Comparison of ENCODE assay signal across 14 cellular contexts in the genomic region with DNA sequence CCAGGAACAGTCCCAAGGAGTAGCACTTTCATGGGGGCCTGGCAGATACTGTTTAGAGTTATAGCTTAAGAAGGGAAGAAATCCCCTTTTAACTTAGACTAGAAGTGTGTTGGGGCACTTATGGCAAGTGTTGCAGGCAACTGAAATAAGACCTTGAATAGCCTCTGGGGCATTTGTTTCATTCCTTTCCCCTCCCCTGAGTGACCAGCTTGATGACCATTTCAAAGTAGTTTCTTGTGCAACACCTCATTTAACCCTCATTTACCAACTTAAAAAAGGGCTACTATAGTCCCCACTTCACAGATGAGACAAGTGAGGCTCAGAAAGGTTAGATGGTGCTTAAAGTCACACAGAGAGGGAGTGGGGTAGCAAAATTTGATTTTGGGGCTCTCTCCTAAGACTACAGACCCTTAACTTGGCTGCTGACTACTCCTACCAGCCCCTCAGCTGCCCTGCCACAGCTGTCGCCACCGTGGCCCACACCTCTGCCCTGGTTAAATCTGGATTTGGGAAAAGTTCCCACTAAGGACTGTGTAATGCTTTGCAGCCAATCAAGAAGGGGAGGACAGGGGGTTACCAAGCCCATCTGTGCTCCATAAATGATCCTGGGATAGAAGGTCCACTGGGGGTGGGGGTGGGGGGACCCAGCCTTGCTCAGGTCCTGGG. TPM values are rescaled to one million over a fixed set of nuclear protein-coding genes. Genes with fewer than 3 reads are reported as not detected.
DNase-seq lines count a peak whose midpoint lies in the region; ATAC-seq and TF ChIP-seq lines count a peak whose summit lies in the region.
"Had no signal": no experiment of that assay in that cellular context is flagged by ENCODE, and none has a peak within 500 bp of the region (broad histone marks: within the 10 kb centered on the region; RNA-seq: fewer than 3 reads in every experiment).

No MANE protein-coding gene starts in this region.

- H3K36me3 ChIP-seq in PC-3 (ENCODE audit: low read depth, low read length) (0 out of 2 replicates have a peak, but pooled peaks cover 5% of the 10 kb centered on the region), breast epithelium (no peaks in the 10 kb centered on the region), suprapubic skin (peaks cover 35% of the 10 kb centered on the region)
- no peaks in the 10 kb centered on the region for H3K36me3 ChIP-seq in CD8-positive, alpha-beta memory T cell (ENCODE audit: insufficient read depth, low read length)

- H3K27ac Mint-ChIP-seq in CD8-positive, alpha-beta memory T cell: no peak overlapping the region
- H3K27ac Mint-ChIP-seq: activated naive CD4-positive, alpha-beta T cell treated with anti-CD3 and anti-CD28 coated beads, Interleukin-2, amount 50 U/mL, for 72 hours; WTC11 had no signal

- H3K4me3 ChIP-seq in PC-3 (ENCODE audit: low read length): no peak overlapping the region
- peak overlapping the region in 1 of 3 donors; percentile 96 for H3K4me3 ChIP-seq in breast epithelium
- H3K4me3 ChIP-seq in suprapubic skin: no peak overlapping the region
- no peak overlapping the region for H3K4me3 ChIP-seq in CD8-positive, alpha-beta memory T cell (ENCODE audit: low read length)
- H3K4me3 ChIP-seq: heart left ventricle, skin epidermis had no signal

- H2AFZ ChIP-seq in PC-3 (ENCODE audit: low read length): no peak overlapping the region

- H3K4me3 Mint-ChIP-seq in CD8-positive, alpha-beta memory T cell: no peak overlapping the region
- H3K4me3 Mint-ChIP-seq: naive B cell, WTC11 had no signal

- H3K4me1 ChIP-seq in PC-3 (ENCODE audit: insufficient read depth, low read length) (peaks cover 74% of the 10 kb centered on the region), breast epithelium (peaks cover 30 to 44% of the 10 kb centered on the region in 2 donors), suprapubic skin (peaks cover 89% of the 10 kb centered on the region)
- H3K4me1 ChIP-seq in CD8-positive, alpha-beta memory T cell (ENCODE audit: insufficient read depth, low read length): no peaks in the 10 kb centered on the region

- H3F3A ChIP-seq in PC-3 (ENCODE audit: low read length, unreplicated experiment): no peaks in the 10 kb centered on the region

- no peaks in the 10 kb centered on the region for H3K9me3 Mint-ChIP-seq in CD8-positive, alpha-beta memory T cell
- H3K9me3 Mint-ChIP-seq: activated naive CD4-positive, alpha-beta T cell treated with anti-CD3 and anti-CD28 coated beads, Interleukin-2, amount 50 U/mL, for 72 hours; naive B cell; WTC11 had no signal

- H3K4me2 ChIP-seq in PC-3 (ENCODE audit: low read length): no peak overlapping the region

- TF ChIP-seq CTCF in PC-3 (conservative IDR thresholded peaks at IDR 0.05; ENCODE audit: low read depth, low read length) (no peak), breast epithelium (IDR thresholded peaks at IDR 0.05) (no peak), suprapubic skin (IDR thresholded peaks at IDR 0.05) (no peak)

- DNase-seq in PC-3: no peak
- DNase-seq in breast epithelium (ENCODE audit: low spot score in 2 of 2): no peak
- peak; percentile 68 for DNase-seq in myocyte (ENCODE audit: low read depth)
- no peak for DNase-seq in suprapubic skin (ENCODE audit: low spot score in 2 of 2)
- no peak for DNase-seq in CD8-positive, alpha-beta memory T cell
- DNase-seq: naive B cell, NCI-H1694 treated with DMSO at 0.1 percent for 48 hours, NCI-H510A had no signal

- POLR2A ChIA-PET in PC-3 (lab: Charles Lee; ENCODE audit: unreplicated experiment): no interaction called here
- POLR2A ChIA-PET in CD8-positive, alpha-beta memory T cell (lab: Charles Lee): no interaction called here

- ATAC-seq in PC-3 (no peak), HG03159 (IDR thresholded peaks at IDR 0.05; ENCODE audit: unreplicated experiment) (no peak), GM21367 (IDR thresholded peaks at IDR 0.05; ENCODE audit: unreplicated experiment) (no peak)
- ATAC-seq: WTC11 had no signal

- 100% methylated on average over 2 of the region's 2 CpGs for WGBS in suprapubic skin

- CTCF ChIA-PET in PC-3 (lab: Charles Lee): interaction anchor here (0.6 to 1.1 kb wide), 2 partner anchors 25 to 26 kb away, joined by 3 to 4 read pairs; no protein-coding TSS in a partner anchor
- CTCF ChIA-PET in CD8-positive, alpha-beta memory T cell (lab: Charles Lee): interaction anchor here (0.7 to 1.1 kb wide), 2 partner anchors 10 to 62 kb away, joined by 3 read pairs; no protein-coding TSS in a partner anchor

- no TSS peak for BruUV-seq in PC-3 (replicated peaks; lab: Mats Ljungman, UMichigan)

- H4K20me1 ChIP-seq in PC-3 (ENCODE audit: low read length): no peaks in the 10 kb centered on the region

- H3K36me3 Mint-ChIP-seq in CD8-positive, alpha-beta memory T cell: no peaks in the 10 kb centered on the region
- H3K36me3 Mint-ChIP-seq: activated naive CD4-positive, alpha-beta T cell treated with anti-CD3 and anti-CD28 coated beads, Interleukin-2, amount 50 U/mL, for 72 hours; naive B cell; WTC11 had no signal

- peaks cover 0 to 6% of the 10 kb centered on the region in 2 donors for H3K27me3 Mint-ChIP-seq in CD8-positive, alpha-beta memory T cell

- TF ChIP-seq POLR2A in breast epithelium (IDR thresholded peaks at IDR 0.05) (no peak), suprapubic skin (IDR thresholded peaks at IDR 0.05) (no peak)

- peak overlapping the region; percentile 84 for H3K27ac ChIP-seq in PC-3 (ENCODE audit: low read length)
- H3K27ac ChIP-seq in breast epithelium: peak overlapping the region; percentile 90 to 95
- H3K27ac ChIP-seq in suprapubic skin: peak overlapping the region; percentile 71
- H3K27ac ChIP-seq in CD8-positive, alpha-beta memory T cell (ENCODE audit: low read depth, low read length): no peak overlapping the region

- peaks cover 14% of the 10 kb centered on the region for H3K79me2 ChIP-seq in PC-3 (ENCODE audit: low read length)

- intact Hi-C loops in PC-3 (cut with micrococcal nuclease): no loop called here
- intact Hi-C loops in breast epithelium (cut with DNase I; ENCODE audit: low total_unique reads): no loop called here

- peaks cover 0 to 7% (median 7%) of the 10 kb centered on the region in 3 donors for H3K4me1 Mint-ChIP-seq in CD8-positive, alpha-beta memory T cell

- H3K9me2 ChIP-seq in PC-3 (replicated peaks; ENCODE audit: low read length): no peaks in the 10 kb centered on the region

- H3K9me3 ChIP-seq in PC-3 (ENCODE audit: low read length) (no peaks in the 10 kb centered on the region), breast epithelium (no peaks in the 10 kb centered on the region), suprapubic skin (no peaks in the 10 kb centered on the region)
- no peaks in the 10 kb centered on the region for H3K9me3 ChIP-seq in CD8-positive, alpha-beta memory T cell (ENCODE audit: low read length)
- H3K9me3 ChIP-seq: heart left ventricle had no signal

- H3K27me3 ChIP-seq in PC-3 (ENCODE audit: low read length): no peaks in the 10 kb centered on the region
- H3K27me3 ChIP-seq in breast epithelium: no peaks in the 10 kb centered on the region
- no peaks in the 10 kb centered on the region for H3K27me3 ChIP-seq in suprapubic skin
- no peaks in the 10 kb centered on the region for H3K27me3 ChIP-seq in CD8-positive, alpha-beta memory T cell (ENCODE audit: insufficient read depth, low read length, poor library complexity, severe bottlenecking)
- H3K27me3 ChIP-seq: heart left ventricle had no signal

- no peak for TF ChIP-seq EP300 in suprapubic skin (IDR thresholded peaks at IDR 0.05)

- no peak overlapping the region for H3K9ac ChIP-seq in PC-3 (ENCODE audit: low read length)

RNA-seq across cellular contexts. Expression of a gene that starts 5.5 kb away (rescaled TPM):
- total RNA-seq in PC-3 (2014; rRNA removed) (26.5 and 27.8 TPM in 2 replicates), breast epithelium (100 to 1,000 TPM in 1 of 3 donors, 10 to 100 TPM in 1, 1 to 10 TPM in 1; 9.0 to 102 (median 71.4) TPM), myocyte (220 and 230 TPM in 2 replicates), suprapubic skin (100 to 1,000 TPM; 110 to 128 (median 114) TPM)
- polyA plus RNA-seq in myocyte (2012): 371 TPM
- 1 to 10 TPM in 1 of 2 experiments, under 1 TPM in 1; 0.39 to 1.4 TPM for total RNA-seq in CD8-positive, alpha-beta memory T cell
- polyA plus RNA-seq in CD8-positive, alpha-beta memory T cell: not detected
- total RNA-seq: activated naive CD4-positive, alpha-beta T cell treated with anti-CD3 and anti-CD28 coated beads, Interleukin-2, amount 50 U/mL, for 72 hours had no signal

RNA-seq across cellular contexts. Expression of a gene that starts 31.2 kb away (rescaled TPM):
- total RNA-seq in PC-3 (2014; rRNA removed) (2.2 and 3.4 TPM in 2 replicates), breast epithelium (1 to 10 TPM; 1.3 to 4.5 (median 2.3) TPM), myocyte (2.3 and 2.5 TPM in 2 replicates), suprapubic skin (1 to 10 TPM in 3 of 4 donors, under 1 TPM in 1; 0.32 to 1.9 (median 1.3) TPM)
- polyA plus RNA-seq in myocyte (2012): 4.4 TPM
- 1 to 10 TPM; 2.6 to 2.9 TPM for total RNA-seq in CD8-positive, alpha-beta memory T cell
- polyA plus RNA-seq in CD8-positive, alpha-beta memory T cell: 0.15 TPM

RNA-seq across cellular contexts. Expression of a gene that starts 35.4 kb away (rescaled TPM):
- 38.7 and 43.6 TPM in 2 replicates for total RNA-seq in PC-3 (2014; rRNA removed)
- total RNA-seq in breast epithelium: 10 to 100 TPM; 21.8 to 34.8 (median 26.2) TPM
- 304 and 381 TPM in 2 replicates for total RNA-seq in myocyte
- 737 TPM for polyA plus RNA-seq in myocyte (2012)
- 10 to 100 TPM; 23.9 to 42.0 (median 30.9) TPM for total RNA-seq in suprapubic skin
- total RNA-seq in CD8-positive, alpha-beta memory T cell: 1 to 10 TPM; 7.2 to 7.9 TPM
- not detected for polyA plus RNA-seq in CD8-positive, alpha-beta memory T cell

Comparison
In these comparisons a context has a peak if more than half of its experiments do, and no peak if none do; other contexts are left out.
1. RNA of a gene that starts 5.5 kb away (total RNA-seq): 220 to 230 TPM in myocyte, 110 to 128 TPM in suprapubic skin, 9.0 to 102 TPM in breast epithelium and 26.5 to 27.8 TPM in PC-3; 0.39 to 1.4 TPM in CD8-positive, alpha-beta memory T cell; every median in the first group is over 4 times any median in the second.